9 cellular contexts compared by ENCODE assay signal in genomic region chr6:148508401-148509151, GRCh38.
DNase-seq lines count a peak whose midpoint lies in the region; ATAC-seq and TF ChIP-seq lines count a peak whose summit lies in the region.
"Had no signal": no experiment of that assay in that cellular context is flagged by ENCODE, and none has a peak within 500 bp of the region (broad histone marks: within the 10 kb centered on the region; RNA-seq: fewer than 3 reads in every experiment).

No MANE protein-coding gene starts in this region.

- intact Hi-C loops in mammary epithelial cell (cut with micrococcal nuclease) = loop anchor here (1.0 kb wide), 1 partner anchor 42 kb away; no protein-coding TSS in a partner anchor

- dilution Hi-C loops in mammary epithelial cell (cut with HindIII; ENCODE audit: low sequenced_read_pairs) = loop anchor here (5.0 kb wide), 1 partner anchor 161 kb away; no protein-coding TSS in a partner anchor

- ATAC-seq in HG03039 (IDR thresholded peaks at IDR 0.05; ENCODE audit: unreplicated experiment) = no peak
- ATAC-seq in activated CD4-positive, CD25-positive, alpha-beta regulatory T cell treated with anti-CD3 and anti-CD28 coated beads, Interleukin-2, amount 50 U/mL, for 24 hours = no peak
- ATAC-seq: GM12878 had no signal

- no TSS peak for BruUV-seq in mammary epithelial cell (replicated peaks; lab: Mats Ljungman, UMichigan)

- no peaks in the 10 kb centered on the region for H3K27me3 ChIP-seq in mammary epithelial cell (ENCODE audit: insufficient read depth, low read length)

- 5% methylated on average over 12 of the region's 15 CpGs for WGBS in mammary epithelial cell (ENCODE audit: low coverage, missing lambda C conversion rate)

- peak overlapping the region; percentile 72 for H3K4me2 ChIP-seq in mammary epithelial cell (ENCODE audit: insufficient read depth, low read depth, low read length)

- peak overlapping the region; percentile 79 for H3K4me3 ChIP-seq in HFF-Myc (replicated peaks; ENCODE audit: low read depth, low read length)
- H3K4me3 ChIP-seq in mammary epithelial cell (replicated peaks in 1 of 3; ENCODE audit: insufficient read depth in 1 of 3, low read depth in 2 of 3, low read length in 3 of 3) = peak overlapping the region; percentile 6 to 21 (median 13)
- H3K4me3 ChIP-seq in skin epidermis = peak overlapping the region; percentile 9 to 40 (median 25)
- H3K4me3 ChIP-seq: GM12878 had no signal

- peaks cover 22% of the 10 kb centered on the region for H3K4me1 ChIP-seq in mammary epithelial cell (ENCODE audit: insufficient read depth, low read length)

- TF ChIP-seq CTCF in HFF-Myc (IDR thresholded peaks at IDR 0.05; ENCODE audit: low read depth, low read length, missing control alignments) = no peak
- peak in 1 of 2 donors; percentile 7 for TF ChIP-seq CTCF in mammary epithelial cell (conservative IDR thresholded peaks at IDR 0.05 in 1 of 2, IDR thresholded peaks at IDR 0.05 in 1 of 2; ENCODE audit: extremely low read depth in 1 of 2, insufficient read depth in 1 of 2, low read depth in 1 of 2, low read length in 2 of 2)

- H3K9ac ChIP-seq in mammary epithelial cell (ENCODE audit: insufficient read depth, low read length) = peak overlapping the region; percentile 38

- DNase-seq in HFF-Myc (ENCODE audit: extremely low read depth, low read depth) = no peak
- peak; percentile 58 for DNase-seq in mammary epithelial cell
- peak; percentile 90 for DNase-seq in islet precursor cell
- no peak for DNase-seq in midbrain (lab: John Stamatoyannopoulos, UW)
- no peak for DNase-seq in erythroblast (lab: John Stamatoyannopoulos, UW)

- H3K79me2 ChIP-seq in mammary epithelial cell (ENCODE audit: insufficient read depth, low read length) = no peaks in the 10 kb centered on the region

- CTCF ChIA-PET in mammary epithelial cell (lab: Charles Lee; ENCODE audit: low non-redundant PET) = interaction anchor here (0.5 kb wide), 1 partner anchor 46 kb away, joined by 3 read pairs; no protein-coding TSS in a partner anchor

- H4K20me1 ChIP-seq in mammary epithelial cell (ENCODE audit: insufficient read depth, low read length) = no peaks in the 10 kb centered on the region

- TF ChIP-seq POLR2A in erythroblast (IDR thresholded peaks at IDR 0.05; ENCODE audit: low read length) = no peak

- no peaks in the 10 kb centered on the region for H3K36me3 ChIP-seq in mammary epithelial cell (ENCODE audit: insufficient read depth, low read length)

- in situ Hi-C loops in mammary epithelial cell (cut with MboI; ENCODE audit: low sequenced_read_pairs in 2 of 2) = no loop called here

- peak overlapping the region; percentile 60 for H3K27ac ChIP-seq in mammary epithelial cell (ENCODE audit: insufficient read depth, low read depth, low read length)
- H3K27ac ChIP-seq in skin epidermis = peak overlapping the region in 20 of 21 experiments; percentile 4 to 91 (median 78)

- peak overlapping the region; percentile 79 for H2AFZ ChIP-seq in mammary epithelial cell (ENCODE audit: low read depth, low read length)

- no peaks in the 10 kb centered on the region for H3K9me3 ChIP-seq in mammary epithelial cell (replicated peaks; ENCODE audit: insufficient read depth, low read length)

Comparison
In these comparisons a context has a peak if more than half of its experiments do, and no peak if none do; other contexts are left out.
1. DNase-seq: peak in mammary epithelial cell (single experiment) and islet precursor cell (single experiment); none in HFF-Myc (single experiment), midbrain (single experiment) and erythroblast (0 of 2).
2. H3K4me3 ChIP-seq: peak in every context shown above with its lines; median percentile 79 in HFF-Myc; 25 in skin epidermis; 13 in mammary epithelial cell.